36 cellular contexts compared by ENCODE assay signal in the genomic region with DNA sequence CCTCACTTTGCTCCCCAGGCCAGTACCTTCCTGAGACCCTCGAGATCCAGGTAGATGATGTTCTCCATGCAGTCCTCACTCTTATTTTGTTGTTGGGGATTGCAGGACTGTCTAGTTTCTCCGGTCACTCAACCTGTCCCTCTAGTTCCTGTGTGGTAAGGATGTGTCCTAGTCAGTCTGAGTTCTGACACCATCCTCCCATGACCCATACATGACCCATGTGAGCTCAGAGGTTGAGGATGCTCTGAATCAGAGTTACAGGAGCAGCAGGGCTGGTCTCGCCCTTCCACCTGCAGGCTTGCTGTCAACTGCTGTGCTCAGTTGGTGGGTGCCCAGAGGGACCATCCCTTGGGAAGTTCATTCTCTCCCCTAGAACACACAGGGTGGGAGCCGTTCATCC. TPM values are rescaled to one million over a fixed set of nuclear protein-coding genes. Genes with fewer than 3 reads are reported as not detected.
"Had no signal": no experiment of that assay in that cellular context is flagged by ENCODE, and none has a peak within 500 bp of the region (broad histone marks: within the 10 kb centered on the region; RNA-seq: fewer than 3 reads in every experiment).

No MANE protein-coding gene starts in this region.

- H3K36me3 Mint-ChIP-seq: activated naive CD4-positive, alpha-beta T cell treated with anti-CD3 and anti-CD28 coated beads, Interleukin-2, amount 50 U/mL, for 24 hours; activated naive CD8-positive, alpha-beta T cell treated with anti-CD3 and anti-CD28 coated beads, Interleukin-2, amount 10 ng/mL, durations not matched to agents 7 days and 5 days had no signal

- H3K4me1 Mint-ChIP-seq: activated CD4-positive, alpha-beta memory T cell treated with anti-CD3 and anti-CD28 coated beads, Interleukin-2, amount 10 ng/mL, durations not matched to agents 7 days and 5 days; activated CD4-positive, alpha-beta T cell treated with anti-CD3 and anti-CD28 coated beads, Interleukin-2, amount 10 ng/mL, durations not matched to agents 7 days and 5 days; activated naive CD4-positive, alpha-beta T cell treated with anti-CD3 and anti-CD28 coated beads, Interleukin-2, amount 50 U/mL, for 24 hours; activated naive CD8-positive, alpha-beta T cell treated with anti-CD3 and anti-CD28 coated beads, Interleukin-2, amount 10 ng/mL, durations not matched to agents 7 days and 5 days; activated T-helper 17 cell treated with anti-CD3 and anti-CD28 coated beads, Interleukin-2, amount 50 U/mL, for 72 hours; T-helper 17 cell had no signal

- H3K4me1 ChIP-seq: esophagus muscularis mucosa, gastroesophageal sphincter, heart right ventricle had no signal

- DNase-seq: activated CD4-positive, alpha-beta memory T cell treated with anti-CD3 and anti-CD28 coated beads, Interleukin-2, amount 10 ng/mL, durations not matched to agents 7 days and 5 days; activated CD4-positive, alpha-beta T cell treated with anti-CD3 and anti-CD28 coated beads for 1 hour; activated CD4-positive, alpha-beta T cell treated with anti-CD3 and anti-CD28 coated beads for 4 hours; activated CD4-positive, alpha-beta T cell treated with anti-CD3 and anti-CD28 coated beads, Interleukin-2, amount 10 ng/mL, durations not matched to agents 7 days and 5 days; activated CD4-positive, alpha-beta T cell treated with anti-CD3 and anti-CD28 coated beads, Interleukin-2, amount 50 U/mL, for 4 hours; activated CD4-positive, CD25-positive, alpha-beta regulatory T cell; activated CD8-positive, alpha-beta memory T cell treated with anti-CD3 and anti-CD28 coated beads for 24 hours; activated effector memory CD4-positive, alpha-beta T cell treated with Interleukin-2 at 50 U/mL for 16 hours; activated naive CD4-positive, alpha-beta T cell treated with anti-CD3 and anti-CD28 coated beads for 36 hours; activated naive CD8-positive, alpha-beta T cell treated with anti-CD3 and anti-CD28 coated beads, Interleukin-2, amount 10 ng/mL, durations not matched to agents 7 days and 5 days; activated T-cell treated with anti-CD3 and anti-CD28 coated beads, Interleukin-2, amount 50 U/mL, for 4 hours; amniotic stem cell; anterior cingulate cortex; brain microvascular endothelial cell; caudate nucleus; cortex of kidney; dermis blood vessel endothelial cell; effector CD4-positive, alpha-beta T cell; effector memory CD8-positive, alpha-beta T cell; foreskin melanocyte; heart right ventricle; T-helper 1 cell; T-helper 17 cell; T1000 had no signal

- ATAC-seq: activated T-cell treated with anti-CD3 and anti-CD28 coated beads, Interleukin-2, amount 50 U/mL, for 4 hours; activated T-helper 17 cell treated with anti-CD3 and anti-CD28 coated beads, Interleukin-2, amount 50 U/mL, for 72 hours; effector memory CD8-positive, alpha-beta T cell; gastroesophageal sphincter; heart right ventricle; T-helper 17 cell had no signal

- H3K4me3 ChIP-seq: esophagus muscularis mucosa, gastroesophageal sphincter, heart right ventricle had no signal

- H3K36me3 ChIP-seq: brain microvascular endothelial cell, esophagus muscularis mucosa, gastroesophageal sphincter, heart right ventricle had no signal

- H3K27me3 ChIP-seq: brain microvascular endothelial cell, esophagus muscularis mucosa had no signal

- H3K9me3 Mint-ChIP-seq: activated CD4-positive, alpha-beta memory T cell treated with anti-CD3 and anti-CD28 coated beads, Interleukin-2, amount 10 ng/mL, durations not matched to agents 7 days and 5 days; activated CD4-positive, alpha-beta T cell treated with anti-CD3 and anti-CD28 coated beads, Interleukin-2, amount 10 ng/mL, durations not matched to agents 7 days and 5 days; activated naive CD4-positive, alpha-beta T cell treated with anti-CD3 and anti-CD28 coated beads for 36 hours; activated naive CD4-positive, alpha-beta T cell treated with anti-CD3 and anti-CD28 coated beads, Interleukin-2, amount 50 U/mL, for 24 hours; activated naive CD8-positive, alpha-beta T cell treated with anti-CD3 and anti-CD28 coated beads, Interleukin-2, amount 10 ng/mL, durations not matched to agents 7 days and 5 days; activated T-cell treated with anti-CD3 and anti-CD28 coated beads, Interleukin-2, amount 50 U/mL, for 4 hours; activated T-helper 17 cell treated with anti-CD3 and anti-CD28 coated beads, Interleukin-2, amount 50 U/mL, for 72 hours; effector memory CD8-positive, alpha-beta T cell; T-helper 2 cell treated with Interferon-gamma antibody and Interleukin-4, amounts not matched to agents 5 μg/mL and 100 μg/mL, for 36 hours had no signal

- H3K4me3 Mint-ChIP-seq: activated CD4-positive, alpha-beta memory T cell treated with anti-CD3 and anti-CD28 coated beads, Interleukin-2, amount 10 ng/mL, durations not matched to agents 7 days and 5 days; activated CD4-positive, alpha-beta T cell treated with anti-CD3 and anti-CD28 coated beads, Interleukin-2, amount 10 ng/mL, durations not matched to agents 7 days and 5 days; activated naive CD4-positive, alpha-beta T cell treated with anti-CD3 and anti-CD28 coated beads for 36 hours; activated naive CD4-positive, alpha-beta T cell treated with anti-CD3 and anti-CD28 coated beads, Interleukin-2, amount 50 U/mL, for 24 hours; activated naive CD8-positive, alpha-beta T cell treated with anti-CD3 and anti-CD28 coated beads, Interleukin-2, amount 10 ng/mL, durations not matched to agents 7 days and 5 days; activated T-cell treated with anti-CD3 and anti-CD28 coated beads, Interleukin-2, amount 50 U/mL, for 4 hours; activated T-helper 17 cell treated with anti-CD3 and anti-CD28 coated beads, Interleukin-2, amount 50 U/mL, for 72 hours; effector memory CD8-positive, alpha-beta T cell; T-helper 17 cell; T-helper 2 cell treated with Interferon-gamma antibody and Interleukin-4, amounts not matched to agents 5 μg/mL and 100 μg/mL, for 36 hours had no signal

- H3K9me3 ChIP-seq: esophagus muscularis mucosa, gastroesophageal sphincter had no signal

- H3K27ac Mint-ChIP-seq: activated CD4-positive, alpha-beta memory T cell treated with anti-CD3 and anti-CD28 coated beads, Interleukin-2, amount 10 ng/mL, durations not matched to agents 7 days and 5 days; activated CD4-positive, alpha-beta T cell treated with anti-CD3 and anti-CD28 coated beads, Interleukin-2, amount 10 ng/mL, durations not matched to agents 7 days and 5 days; activated naive CD4-positive, alpha-beta T cell treated with anti-CD3 and anti-CD28 coated beads for 36 hours; activated naive CD4-positive, alpha-beta T cell treated with anti-CD3 and anti-CD28 coated beads, Interleukin-2, amount 50 U/mL, for 24 hours; activated naive CD8-positive, alpha-beta T cell treated with anti-CD3 and anti-CD28 coated beads, Interleukin-2, amount 10 ng/mL, durations not matched to agents 7 days and 5 days; activated T-helper 17 cell treated with anti-CD3 and anti-CD28 coated beads, Interleukin-2, amount 50 U/mL, for 72 hours; T-helper 17 cell; T-helper 2 cell treated with Interferon-gamma antibody and Interleukin-4, amounts not matched to agents 5 μg/mL and 100 μg/mL, for 36 hours had no signal

- H3K27ac ChIP-seq: brain microvascular endothelial cell, epithelial cell of prostate, esophagus muscularis mucosa, gastroesophageal sphincter, heart right ventricle had no signal

RNA-seq across cellular contexts. Expression of gene CST8, which starts 11.9 kb away (rescaled TPM):
- total RNA-seq: activated CD4-positive, alpha-beta memory T cell treated with anti-CD3 and anti-CD28 coated beads, Interleukin-2, amount 10 ng/mL, durations not matched to agents 7 days and 5 days; activated CD4-positive, alpha-beta T cell treated with anti-CD3 and anti-CD28 coated beads, Interleukin-2, amount 10 ng/mL, durations not matched to agents 7 days and 5 days; activated naive CD4-positive, alpha-beta T cell treated with anti-CD3 and anti-CD28 coated beads for 36 hours; activated naive CD8-positive, alpha-beta T cell treated with anti-CD3 and anti-CD28 coated beads, Interleukin-2, amount 10 ng/mL, durations not matched to agents 7 days and 5 days; activated T-cell treated with anti-CD3 and anti-CD28 coated beads, Interleukin-2, amount 50 U/mL, for 4 hours; astrocyte; chondrocyte; dermis blood vessel endothelial cell; esophagus muscularis mucosa; fibroblast of lung; fibroblast of villous mesenchyme; gastroesophageal sphincter; glomerular endothelial cell; heart right ventricle; T-helper 17 cell had no signal
- polyA plus RNA-seq: adipose tissue, fibroblast of lung, heart right ventricle had no signal

RNA-seq across cellular contexts. Expression of gene CST11, which starts 26.4 kb away (rescaled TPM):
- total RNA-seq: activated CD4-positive, alpha-beta memory T cell treated with anti-CD3 and anti-CD28 coated beads, Interleukin-2, amount 10 ng/mL, durations not matched to agents 7 days and 5 days; activated CD4-positive, alpha-beta T cell treated with anti-CD3 and anti-CD28 coated beads, Interleukin-2, amount 10 ng/mL, durations not matched to agents 7 days and 5 days; activated naive CD4-positive, alpha-beta T cell treated with anti-CD3 and anti-CD28 coated beads for 36 hours; activated naive CD8-positive, alpha-beta T cell treated with anti-CD3 and anti-CD28 coated beads, Interleukin-2, amount 10 ng/mL, durations not matched to agents 7 days and 5 days; activated T-cell treated with anti-CD3 and anti-CD28 coated beads, Interleukin-2, amount 50 U/mL, for 4 hours; activated T-helper 17 cell treated with anti-CD3 and anti-CD28 coated beads, Interleukin-2, amount 50 U/mL, for 72 hours; astrocyte; chondrocyte; dermis blood vessel endothelial cell; esophagus muscularis mucosa; fibroblast of lung; fibroblast of villous mesenchyme; gastroesophageal sphincter; glomerular endothelial cell; heart right ventricle; T-helper 17 cell had no signal
- polyA plus RNA-seq: adipose tissue, fibroblast of lung, heart right ventricle had no signal

RNA-seq across cellular contexts. Expression of gene CSTL1, which starts 39.6 kb away (rescaled TPM):
- total RNA-seq: activated CD4-positive, alpha-beta memory T cell treated with anti-CD3 and anti-CD28 coated beads, Interleukin-2, amount 10 ng/mL, durations not matched to agents 7 days and 5 days; activated CD4-positive, alpha-beta T cell treated with anti-CD3 and anti-CD28 coated beads, Interleukin-2, amount 10 ng/mL, durations not matched to agents 7 days and 5 days; activated naive CD4-positive, alpha-beta T cell treated with anti-CD3 and anti-CD28 coated beads for 36 hours; activated naive CD8-positive, alpha-beta T cell treated with anti-CD3 and anti-CD28 coated beads, Interleukin-2, amount 10 ng/mL, durations not matched to agents 7 days and 5 days; activated T-cell treated with anti-CD3 and anti-CD28 coated beads, Interleukin-2, amount 50 U/mL, for 4 hours; activated T-helper 17 cell treated with anti-CD3 and anti-CD28 coated beads, Interleukin-2, amount 50 U/mL, for 72 hours; astrocyte; chondrocyte; dermis blood vessel endothelial cell; esophagus muscularis mucosa; fibroblast of lung; fibroblast of villous mesenchyme; gastroesophageal sphincter; glomerular endothelial cell; heart right ventricle; T-helper 17 cell had no signal
- polyA plus RNA-seq: adipose tissue, fibroblast of lung, heart right ventricle had no signal
